ENCODE assay signal across 9 cellular contexts in genomic region chr3:96814581-96815567, GRCh38. TPM values are rescaled to one million over a fixed set of nuclear protein-coding genes. Genes with fewer than 3 reads are reported as not detected.
DNase-seq lines count a peak whose midpoint lies in the region; ATAC-seq and TF ChIP-seq lines count a peak whose summit lies in the region.
"Had no signal": no experiment of that assay in that cellular context is flagged by ENCODE, and none has a peak within 500 bp of the region (broad histone marks: within the 10 kb centered on the region; RNA-seq: fewer than 3 reads in every experiment).

Gene EPHA6 (plus strand): TSS chr3:96814594.

- POLR2A ChIA-PET in PC-3 (lab: Charles Lee; ENCODE audit: unreplicated experiment): no interaction called here

- in situ Hi-C loops in Caki2 (cut with HindIII; ENCODE audit: low pct_unique_long_range_greater_than_20kb, low sequenced_read_pairs): no loop called here

- DNase-seq in Caki2 (ENCODE audit: low read depth) (peak; percentile 14), PC-3 (no peak), epithelial cell of esophagus (ENCODE audit: low read depth) (no peak), neuronal stem cell (ENCODE audit: low spot score) (no peak), NCI-H345 treated with DMSO at 0.1 percent for 48 hours (lab: John Stamatoyannopoulos, UW; ENCODE audit: unreplicated experiment) (no peak), NCI-H510A treated with DMSO at 0.1 percent for 48 hours (lab: John Stamatoyannopoulos, UW) (no peak), NCI-H774 (lab: John Stamatoyannopoulos, UW) (no peak), NCI-H1417 treated with DMSO at 0.1 percent for 48 hours (lab: John Stamatoyannopoulos, UW) (no peak)

- peak within 1 kb of the TSS; percentile 23 for H3K14ac ChIP-seq in neuronal stem cell (ENCODE audit: low read length)

- H3K23ac ChIP-seq in neuronal stem cell (ENCODE audit: low read depth, low read length, poor library complexity): peak within 1 kb of the TSS; percentile 55

- H3K79me2 ChIP-seq in PC-3 (ENCODE audit: low read length): no peaks in the 10 kb centered on the region

- H2BK12ac ChIP-seq in neuronal stem cell (ENCODE audit: low read length): peak within 1 kb of the TSS; percentile 58

- H3K4me2 ChIP-seq in PC-3 (ENCODE audit: low read length) (peak within 1 kb of the TSS; percentile 92), neuronal stem cell (ENCODE audit: insufficient read depth, low read length, poor library complexity, severe bottlenecking) (peak within 1 kb of the TSS; percentile 98)

- no peak for TF ChIP-seq CTCF in PC-3 (conservative IDR thresholded peaks at IDR 0.05; ENCODE audit: low read depth, low read length)
- TF ChIP-seq CTCF in epithelial cell of esophagus (IDR thresholded peaks at IDR 0.05; ENCODE audit: insufficient read depth, low read depth, low read length, missing control alignments): no peak

- no peaks in the 10 kb centered on the region for H4K20me1 ChIP-seq in PC-3 (ENCODE audit: low read length)

- H4K8ac ChIP-seq in neuronal stem cell (ENCODE audit: low read depth, low read length): no peak within 1 kb of the TSS

- H3K27ac ChIP-seq in PC-3 (ENCODE audit: low read length): no peak within 1 kb of the TSS
- H3K27ac ChIP-seq in neuronal stem cell (replicated peaks; ENCODE audit: low read length): no peak within 1 kb of the TSS

- H3F3A ChIP-seq in PC-3 (ENCODE audit: low read length, unreplicated experiment): no peaks in the 10 kb centered on the region

- H2AK5ac ChIP-seq in neuronal stem cell (ENCODE audit: low read depth, low read length): no peak within 1 kb of the TSS

- H2AFZ ChIP-seq in PC-3 (ENCODE audit: low read length) (peak within 1 kb of the TSS; percentile 98), neuronal stem cell (ENCODE audit: low read length) (peak within 1 kb of the TSS; percentile 100)

- intact Hi-C loops in PC-3 (cut with micrococcal nuclease): loop anchor here (1.0 to 10.0 kb wide), 6 partner anchors 21 to 904 kb away; no protein-coding TSS in a partner anchor

- H3K18ac ChIP-seq in neuronal stem cell (ENCODE audit: low read length): peak within 1 kb of the TSS; percentile 91

- H2BK120ac ChIP-seq in neuronal stem cell (ENCODE audit: low read depth, low read length): peak within 1 kb of the TSS; percentile 87

- no CpG with 5 or more reads among the region's 56 CpGs for WGBS in neuronal stem cell (ENCODE audit: extremely low coverage in 2 of 2, insufficient read length in 2 of 2, insufficient replicate concordance in 1 of 2), 2 donors

- peaks cover 8% of the 10 kb centered on the region for H3K4me1 ChIP-seq in PC-3 (ENCODE audit: insufficient read depth, low read length)
- H3K4me1 ChIP-seq in neuronal stem cell (ENCODE audit: control insufficient read depth in 2 of 2, insufficient read depth in 1 of 2, low read depth in 1 of 2, low read length in 2 of 2): peaks cover 0 to 7% of the 10 kb centered on the region in 2 donors

- H3K27me3 ChIP-seq in PC-3 (ENCODE audit: low read length) (peaks cover 13% of the 10 kb centered on the region), neuronal stem cell (ENCODE audit: control insufficient read depth in 3 of 3, insufficient read depth in 3 of 3, low read depth in 1 of 3, low read length in 3 of 3) (peaks cover 0 to 19% (median 12%) of the 10 kb centered on the region in 3 experiments)

- H2BK5ac ChIP-seq in neuronal stem cell (ENCODE audit: low read length): peak within 1 kb of the TSS; percentile 39

- H3K9me3 ChIP-seq in PC-3 (ENCODE audit: low read length) (no peaks in the 10 kb centered on the region), neuronal stem cell (replicated peaks in 1 of 2; ENCODE audit: control insufficient read depth in 2 of 2, insufficient read depth in 1 of 2, low read depth in 1 of 2, low read length in 2 of 2) (no peaks in the 10 kb centered on the region)

- peak; percentile 50 for ATAC-seq in PC-3

- CTCF ChIA-PET in PC-3 (lab: Charles Lee): interaction anchor here (0.7 kb wide), 1 partner anchor 1335 kb away, joined by 13 read pairs; no protein-coding TSS in a partner anchor

- no peaks in the 10 kb centered on the region for H3K36me3 ChIP-seq in PC-3 (ENCODE audit: low read depth, low read length)
- H3K36me3 ChIP-seq in neuronal stem cell (replicated peaks in 1 of 2; ENCODE audit: control insufficient read depth in 2 of 2, insufficient read depth in 2 of 2, low read length in 2 of 2): no peaks in the 10 kb centered on the region

- peak within 1 kb of the TSS; percentile 81 for H3K4me3 ChIP-seq in PC-3 (ENCODE audit: low read length)
- peak within 1 kb of the TSS; percentile 44 for H3K4me3 ChIP-seq in epithelial cell of esophagus (ENCODE audit: low read length)
- peak within 1 kb of the TSS; percentile 72 to 92 for H3K4me3 ChIP-seq in neuronal stem cell (ENCODE audit: low read length in 2 of 2)

- no TSS peak for BruUV-seq in PC-3 (replicated peaks; lab: Mats Ljungman, UMichigan)

- H3K9me2 ChIP-seq in PC-3 (replicated peaks; ENCODE audit: low read length): no peaks in the 10 kb centered on the region

- no peak within 1 kb of the TSS for H4K91ac ChIP-seq in neuronal stem cell (ENCODE audit: low read depth, low read length, poor library complexity)

- no peak within 1 kb of the TSS for H3K4ac ChIP-seq in neuronal stem cell (ENCODE audit: low read length)

- no peaks in the 10 kb centered on the region for H3K79me1 ChIP-seq in neuronal stem cell (ENCODE audit: low read depth, low read length)

- peak within 1 kb of the TSS; percentile 75 for H2BK15ac ChIP-seq in neuronal stem cell (ENCODE audit: low read length)

- H3K9ac ChIP-seq in PC-3 (ENCODE audit: low read length) (peak within 1 kb of the TSS; percentile 18; the same call in 1 of the 2 replicates), neuronal stem cell (ENCODE audit: low read depth, low read length, poor library complexity) (peak within 1 kb of the TSS; percentile 90)

RNA-seq across cellular contexts. Expression of gene EPHA6, which starts in this region (rescaled TPM):
- total RNA-seq in Caki2 (2014; rRNA removed; shearing (Covaris generic); ENCODE audit: low replicate concordance): 3.2 TPM in 1 of 2 replicates, not detected in the other
- 1.8 and 3.6 TPM in 2 replicates for total RNA-seq in PC-3 (2014; rRNA removed)
- polyA plus RNA-seq in neuronal stem cell (2013, experiment 1 of 2): 0.39 TPM
- polyA plus RNA-seq in neuronal stem cell (2013, experiment 2 of 2): 0.25 TPM
- total RNA-seq: lung microvascular endothelial cell had no signal
